Comparison of ENCODE assay signal across 8 cellular contexts in genomic region chr18:51110073-51110797, GRCh38.
DNase-seq lines count a peak whose midpoint lies in the region; ATAC-seq and TF ChIP-seq lines count a peak whose summit lies in the region.

No MANE protein-coding gene starts in this region.

- peaks cover 15% of the 10 kb centered on the region for H3K4me1 Mint-ChIP-seq in activated CD4-positive, alpha-beta memory T cell treated with anti-CD3 and anti-CD28 coated beads for 36 hours (ENCODE audit: low read depth)
- H3K4me1 Mint-ChIP-seq in mesothelial cell of epicardium: no peaks in the 10 kb centered on the region

- POLR2A ChIA-PET in HEK293 (lab: Yijun Ruan, JAX): interaction anchor here (1.0 kb wide), 1 partner anchor 125 kb away, joined by 3 read pairs; no protein-coding TSS in a partner anchor
- POLR2A ChIA-PET in activated CD4-positive, alpha-beta memory T cell treated with anti-CD3 and anti-CD28 coated beads for 36 hours (lab: Charles Lee): no interaction called here

- H3K9me3 Mint-ChIP-seq in activated CD4-positive, alpha-beta memory T cell treated with anti-CD3 and anti-CD28 coated beads for 36 hours: no peaks in the 10 kb centered on the region
- no peaks in the 10 kb centered on the region for H3K9me3 Mint-ChIP-seq in mesothelial cell of epicardium

- H3K4me3 Mint-ChIP-seq in activated CD4-positive, alpha-beta memory T cell treated with anti-CD3 and anti-CD28 coated beads for 36 hours: no peak overlapping the region
- H3K4me3 Mint-ChIP-seq in mesothelial cell of epicardium: peak overlapping the region; percentile 8

- H3K4me3 ChIP-seq in HEK293 (ENCODE audit: low read depth, low read length): no peak overlapping the region

- H3K27me3 Mint-ChIP-seq in activated CD4-positive, alpha-beta memory T cell treated with anti-CD3 and anti-CD28 coated beads for 36 hours: no peaks in the 10 kb centered on the region
- H3K27me3 Mint-ChIP-seq in mesothelial cell of epicardium (ENCODE audit: low read depth): no peaks in the 10 kb centered on the region

- H3K36me3 Mint-ChIP-seq in activated CD4-positive, alpha-beta memory T cell treated with anti-CD3 and anti-CD28 coated beads for 36 hours: no peaks in the 10 kb centered on the region
- H3K36me3 Mint-ChIP-seq in mesothelial cell of epicardium: no peaks in the 10 kb centered on the region

- DNase-seq in NCI-H1092 treated with DMSO at 0.1 percent for 48 hours (lab: John Stamatoyannopoulos, UW) (peak; percentile 23), mesothelial cell of epicardium (ENCODE audit: low spot score in 2 of 2, unreplicated experiment in 2 of 2) (peak; percentile 64 to 84)
- peak; percentile 79 for DNase-seq in activated CD4-positive, alpha-beta memory T cell treated with anti-CD3 and anti-CD28 coated beads for 36 hours
- peak; percentile 47 for DNase-seq in effector CD8-positive, alpha-beta T cell (lab: John Stamatoyannopoulos, UW)
- DNase-seq in stimulated activated CD8-positive, alpha-beta memory T cell treated with anti-CD3 and anti-CD28 coated beads, Interleukin-4, amount 100 ng/mL, for 1 hour (ENCODE audit: low read depth in 2 of 2, low spot score in 1 of 2): peak; percentile 24 to 47

- intact Hi-C loops in activated CD4-positive, alpha-beta memory T cell treated with anti-CD3 and anti-CD28 coated beads for 36 hours (cut with micrococcal nuclease): loop anchor here (1.0 to 5.0 kb wide), 4 partner anchors 59 to 557 kb away; no protein-coding TSS in a partner anchor

- H3K4me1 ChIP-seq in HEK293 (ENCODE audit: control insufficient read depth, insufficient read depth, low read length): no peaks in the 10 kb centered on the region

- CTCF ChIA-PET in HEK293 (lab: Yijun Ruan, JAX): interaction anchor here (0.5 to 2.7 kb wide), 32 partner anchors 12 to 1644 kb away, joined by 3 to 14 read pairs (median 3); partner anchors contain the start of gene SMAD4
- CTCF ChIA-PET in activated CD4-positive, alpha-beta memory T cell treated with anti-CD3 and anti-CD28 coated beads for 36 hours (lab: Charles Lee): interaction anchor here (0.5 to 3.7 kb wide), 19 partner anchors 9 to 611 kb away, joined by 3 to 32 read pairs (median 4); no protein-coding TSS in a partner anchor

- no peak overlapping the region for H3K27ac Mint-ChIP-seq in activated CD4-positive, alpha-beta memory T cell treated with anti-CD3 and anti-CD28 coated beads for 36 hours
- H3K27ac Mint-ChIP-seq in mesothelial cell of epicardium: no peak overlapping the region

- H3K36me3 ChIP-seq in HEK293 (ENCODE audit: control insufficient read depth in 2 of 2, insufficient read depth in 1 of 2, low read length in 2 of 2): no peaks in the 10 kb centered on the region

- no peaks in the 10 kb centered on the region for H3K9me3 ChIP-seq in HEK293 (ENCODE audit: control insufficient read depth, insufficient read depth, low read depth, low read length)

- peak; percentile 98 for TF ChIP-seq CTCF in GM12874 (IDR thresholded peaks at IDR 0.05; ENCODE audit: insufficient read depth, low read depth, low read length)
- peak; percentile 94 for TF ChIP-seq CTCF in HEK293 (tag by site-specific recombination; IDR thresholded peaks at IDR 0.05)
- peak; percentile 90 for TF ChIP-seq CTCF in mesothelial cell of epicardium (IDR thresholded peaks at IDR 0.05; ENCODE audit: unreplicated experiment)

- no peak for ATAC-seq in GM18519 (IDR thresholded peaks at IDR 0.05; ENCODE audit: low FRiP score, unreplicated experiment)

- no peak overlapping the region for H3K27ac ChIP-seq in HEK293 (ENCODE audit: extremely low read depth, low read depth, low read length)

TF ChIP-seq in HEK293, 187 proteins besides CTCF, POLR2A, EP300 and RAD21:
- 0 out of 2 replicates have a peak, but pooled peaks have one; percentile 45 for TF ChIP-seq ZNF76 (tag by site-specific recombination; IDR thresholded peaks at IDR 0.05; ENCODE audit: borderline replicate concordance, low read depth)
- TF ChIP-seq ZBTB7A (tag by site-specific recombination; IDR thresholded peaks at IDR 0.05; ENCODE audit: low read depth): no peak
- peak; percentile 65 for TF ChIP-seq ZNF654 (tag by site-specific recombination; IDR thresholded peaks at IDR 0.05; ENCODE audit: low read depth)
- peak; percentile 28; the same call in 1 of the 2 replicates for TF ChIP-seq KLF1 (tag by site-specific recombination; IDR thresholded peaks at IDR 0.05)
- peak; percentile 56; the same call in 1 of the 2 replicates for TF ChIP-seq ZFP37 (tag by site-specific recombination; IDR thresholded peaks at IDR 0.05)
- TF ChIP-seq ZNF692 (tag by site-specific recombination; IDR thresholded peaks at IDR 0.05): 0 out of 2 replicates have a peak, but pooled peaks have one; percentile 22
- TF ChIP-seq ZFHX2 (tag by site-specific recombination; conservative IDR thresholded peaks at IDR 0.05): peak; percentile 45
- no peak for TF ChIP-seq ZNF16 (tag by site-specific recombination; IDR thresholded peaks at IDR 0.05; ENCODE audit: low read depth)
- peak; percentile 44; the same call in 1 of the 2 replicates for TF ChIP-seq SP7 (tag by site-specific recombination; IDR thresholded peaks at IDR 0.05)
- TF ChIP-seq ZNF560 (tag by site-specific recombination; IDR thresholded peaks at IDR 0.05; ENCODE audit: borderline replicate concordance): 0 out of 2 replicates have a peak, but pooled peaks have one; percentile 26

Comparison
In these comparisons a context has a peak if more than half of its experiments do, and no peak if none do; other contexts are left out.
1. DNase-seq: peak in every context shown above with its lines; median percentile 79 in activated CD4-positive, alpha-beta memory T cell treated with anti-CD3 and anti-CD28 coated beads for 36 hours; 74 in mesothelial cell of epicardium; 47 in effector CD8-positive, alpha-beta T cell; 36 in stimulated activated CD8-positive, alpha-beta memory T cell treated with anti-CD3 and anti-CD28 coated beads, Interleukin-4, amount 100 ng/mL, for 1 hour; 23 in NCI-H1092 treated with DMSO at 0.1 percent for 48 hours.